In genomic region chr3:183428140-183429023, GRCh38 we compare ENCODE assay signal across 1 cellular context.
TF ChIP-seq lines count a peak whose summit lies in the region.

Gene MCF2L2 (minus strand): TSS chr3:183428619. CDS start chr3:183427977, 642 bp downstream.

TF ChIP-seq in K562, 482 proteins besides CTCF, POLR2A, EP300 and RAD21 (continued from another document and continues in another):
- no peak for TF ChIP-seq E2F5 (CRISPR knock-in tag; IDR thresholded peaks at IDR 0.05)
- TF ChIP-seq FOXP1 (CRISPR knock-in tag; IDR thresholded peaks at IDR 0.05), result 0 out of 2 replicates have a peak, but pooled peaks have one; percentile 51
- TF ChIP-seq ZBTB11 (CRISPR knock-in tag; IDR thresholded peaks at IDR 0.05), result peak; percentile 56 to 84 (median 69); a peak in 5 of 6 replicates
- peak; percentile 51; the same call in 1 of the 2 replicates for TF ChIP-seq TOE1 (IDR thresholded peaks at IDR 0.05; ENCODE audit: borderline replicate concordance)
- TF ChIP-seq TOE1 (CRISPR knock-in tag; IDR thresholded peaks at IDR 0.05; ENCODE audit: borderline replicate concordance, low read depth), result no peak
- 0 out of 2 replicates have a peak, but pooled peaks have one; percentile 46 for TF ChIP-seq JUND (IDR thresholded peaks at IDR 0.05; ENCODE audit: borderline replicate concordance, low read depth, low read length)
- TF ChIP-seq JUND (tag; IDR thresholded peaks at IDR 0.05; ENCODE audit: borderline replicate concordance, low read depth, low read length), result no peak; the same call in 2 of the 3 replicates
- no peak for TF ChIP-seq E2F4 (CRISPR knock-in tag; IDR thresholded peaks at IDR 0.05; ENCODE audit: low read depth)
- peak; percentile 90 for TF ChIP-seq POLR2G (IDR thresholded peaks at IDR 0.05; ENCODE audit: low read depth, low read length)
- no peak for TF ChIP-seq NFIX (CRISPR knock-in tag; IDR thresholded peaks at IDR 0.05; ENCODE audit: low read depth)
- no peak for TF ChIP-seq ZFP36 (IDR thresholded peaks at IDR 0.05; ENCODE audit: low read depth, low read length, partially characterized antibody)
- TF ChIP-seq NONO (IDR thresholded peaks at IDR 0.05; ENCODE audit: low read depth in 2 of 2, low read length in 1 of 2), result peak in 1 of 2 experiments; percentile 57; a peak in 2 of 4 replicates
- TF ChIP-seq SMAD1 (IDR thresholded peaks at IDR 0.05; ENCODE audit: low read depth, low read length, partially characterized antibody), result no peak
- TF ChIP-seq SMAD2 (IDR thresholded peaks at IDR 0.05; ENCODE audit: low read depth, low read length), result no peak
- peak; percentile 40; the same call in 1 of the 2 replicates for TF ChIP-seq ZNF143 (CRISPR knock-in tag; IDR thresholded peaks at IDR 0.05)
- TF ChIP-seq C11orf30 (IDR thresholded peaks at IDR 0.05; ENCODE audit: low read depth), result peak; percentile 83
- TF ChIP-seq MCM3 (IDR thresholded peaks at IDR 0.05), result no peak
- TF ChIP-seq YY1 (IDR thresholded peaks at IDR 0.05; ENCODE audit: borderline replicate concordance in 1 of 3, control insufficient read depth in 1 of 3, extremely low read depth in 1 of 3, insufficient read depth in 3 of 3, insufficient read length in 1 of 3, insufficient replicate concordance in 2 of 3, low read depth in 1 of 3, low read length in 2 of 3), result peak in 2 of 3 experiments; percentile 25 to 49
- peak; percentile 91 for TF ChIP-seq ATF1 (CRISPR knock-in tag; IDR thresholded peaks at IDR 0.05)
- peak; percentile 95 for TF ChIP-seq ATF1 (tag; IDR thresholded peaks at IDR 0.05)
- TF ChIP-seq HMGN3 (IDR thresholded peaks at IDR 0.05; ENCODE audit: borderline replicate concordance, extremely low read depth, insufficient read length, low read depth, low read length), result peak; percentile 66
- TF ChIP-seq REST (CRISPR knock-in tag; IDR thresholded peaks at IDR 0.05; ENCODE audit: low read depth), result no peak
- peak; percentile 98 for TF ChIP-seq CREM (IDR thresholded peaks at IDR 0.05; ENCODE audit: low read depth)
- no peak for TF ChIP-seq ATF3 (IDR thresholded peaks at IDR 0.05)
- no peak for TF ChIP-seq ATF3 (CRISPR knock-in tag; conservative IDR thresholded peaks at IDR 0.05)
- TF ChIP-seq RBM22 (IDR thresholded peaks at IDR 0.05; ENCODE audit: low read depth, low read length, poor library complexity, severe bottlenecking), result no peak
- no peak for TF ChIP-seq SRSF3 (IDR thresholded peaks at IDR 0.05; ENCODE audit: insufficient read depth, low read length)
- TF ChIP-seq KAT7 (CRISPR knock-in tag; IDR thresholded peaks at IDR 0.05; ENCODE audit: borderline replicate concordance), result peak; percentile 84; the same call in 1 of the 2 replicates
- no peak for TF ChIP-seq JUN (IDR thresholded peaks at IDR 0.05; ENCODE audit: borderline replicate concordance, low read depth, low read length)
- TF ChIP-seq JUN (CRISPR knock-in tag; IDR thresholded peaks at IDR 0.05; ENCODE audit: borderline replicate concordance), result 0 out of 2 replicates have a peak, but pooled peaks have one; percentile 71
- no peak for TF ChIP-seq FOXO4 (CRISPR knock-in tag; IDR thresholded peaks at IDR 0.05)
- TF ChIP-seq ZNF785 (CRISPR knock-in tag; IDR thresholded peaks at IDR 0.05), result no peak
- TF ChIP-seq SRF (CRISPR knock-in tag; IDR thresholded peaks at IDR 0.05), result 0 out of 4 replicates have a peak, but pooled peaks of 1 of the 2 experiments have one; percentile 16
- no peak for TF ChIP-seq NCOA2 (IDR thresholded peaks at IDR 0.05; ENCODE audit: partially characterized antibody in 2 of 2)
- no peak for TF ChIP-seq HIVEP1 (CRISPR knock-in tag; IDR thresholded peaks at IDR 0.05)
- TF ChIP-seq ZNF184 (CRISPR knock-in tag; IDR thresholded peaks at IDR 0.05), result no peak
- TF ChIP-seq CBX1 (IDR thresholded peaks at IDR 0.05; ENCODE audit: low read depth), result peak; percentile 72; the same call in 1 of the 2 replicates
- TF ChIP-seq ZNF384 (IDR thresholded peaks at IDR 0.05; ENCODE audit: low read depth, low read length), result no peak
- no peak for TF ChIP-seq PBX2 (CRISPR knock-in tag; IDR thresholded peaks at IDR 0.05; ENCODE audit: low read depth)
- no peak for TF ChIP-seq PBX2 (tag; conservative IDR thresholded peaks at IDR 0.05; ENCODE audit: low read depth)
- peak; percentile 25; the same call in 1 of the 2 replicates for TF ChIP-seq FOXP4 (CRISPR knock-in tag; IDR thresholded peaks at IDR 0.05; ENCODE audit: borderline replicate concordance)
- TF ChIP-seq PHF8 (IDR thresholded peaks at IDR 0.05; ENCODE audit: borderline replicate concordance, low read length), result peak; percentile 77; the same call in 1 of the 2 replicates
- no peak for TF ChIP-seq BDP1 (IDR thresholded peaks at IDR 0.05; ENCODE audit: insufficient read depth, insufficient read length)
- TF ChIP-seq UBTF (IDR thresholded peaks at IDR 0.05; ENCODE audit: borderline replicate concordance in 1 of 2, low read depth in 2 of 2, low read length in 2 of 2), result peak; percentile 40 to 75; a peak in 2 of 4 replicates
